In genomic region chr17:73429440-73430164, GRCh38 we compare ENCODE assay signal across 8 cellular contexts.
DNase-seq lines count a peak whose midpoint lies in the region; ATAC-seq and TF ChIP-seq lines count a peak whose summit lies in the region.

No MANE protein-coding gene starts in this region.

- H3K9me3 ChIP-seq in BE2C: no peaks in the 10 kb centered on the region

- H3K27me3 ChIP-seq in BE2C: no peaks in the 10 kb centered on the region

- ATAC-seq in GM19395 (IDR thresholded peaks at IDR 0.05; ENCODE audit: unreplicated experiment): peak; percentile 80

- peak; percentile 99 for TF ChIP-seq RAD21 in Ishikawa (IDR thresholded peaks at IDR 0.05; ENCODE audit: low read depth)

- H3K36me3 ChIP-seq in BE2C: no peaks in the 10 kb centered on the region

- DNase-seq in BE2C (peak; percentile 94), NOMO-1 treated with dmso at 0.1 percent for 144 hours (lab: John Stamatoyannopoulos, UW; ENCODE audit: unreplicated experiment) (peak; percentile 68), epidermal melanocyte (ENCODE audit: insufficient read length, low spot score) (peak; percentile 76), mucosa of gallbladder (ENCODE audit: low spot score) (peak; percentile 87)
- DNase-seq in activated CD8-positive, alpha-beta memory T cell treated with anti-CD3 and anti-CD28 coated beads, Interleukin-2, amount 50 U/mL, for 24 hours (ENCODE audit: extremely low read depth): peak; percentile 76
- peak; percentile 62 to 84 for DNase-seq in stimulated activated CD8-positive, alpha-beta memory T cell treated with anti-CD3 and anti-CD28 coated beads, Interleukin-4, amount 100 ng/mL, for 4 hours (ENCODE audit: low read depth in 2 of 2, low spot score in 1 of 2)

- H3K4me3 ChIP-seq in BE2C (ENCODE audit: low read depth, low read length): no peak overlapping the region

- peaks cover 5% of the 10 kb centered on the region for H3K4me1 ChIP-seq in BE2C

- TF ChIP-seq EP300 in Ishikawa (IDR thresholded peaks at IDR 0.05; ENCODE audit: borderline replicate concordance): no peak

- peak; percentile 99 for TF ChIP-seq CTCF in BE2C (IDR thresholded peaks at IDR 0.05; ENCODE audit: low read depth, low read length)

TF ChIP-seq in Ishikawa, 13 proteins besides CTCF, POLR2A, EP300 and RAD21:
- TF ChIP-seq ZBTB7A (IDR thresholded peaks at IDR 0.05; ENCODE audit: low read depth) (0 out of 2 replicates have a peak, but pooled peaks have one; percentile 43), YY1 (IDR thresholded peaks at IDR 0.05; ENCODE audit: low read depth) (peak; percentile 87), CEBPB (IDR thresholded peaks at IDR 0.05) (no peak), EGR1 (IDR thresholded peaks at IDR 0.05) (no peak), MAX (IDR thresholded peaks at IDR 0.05) (0 out of 2 replicates have a peak, but pooled peaks have one; percentile 13), USF1 (IDR thresholded peaks at IDR 0.05) (no peak)
